ENCODE assay signal across 36 cellular contexts in the genomic region with DNA sequence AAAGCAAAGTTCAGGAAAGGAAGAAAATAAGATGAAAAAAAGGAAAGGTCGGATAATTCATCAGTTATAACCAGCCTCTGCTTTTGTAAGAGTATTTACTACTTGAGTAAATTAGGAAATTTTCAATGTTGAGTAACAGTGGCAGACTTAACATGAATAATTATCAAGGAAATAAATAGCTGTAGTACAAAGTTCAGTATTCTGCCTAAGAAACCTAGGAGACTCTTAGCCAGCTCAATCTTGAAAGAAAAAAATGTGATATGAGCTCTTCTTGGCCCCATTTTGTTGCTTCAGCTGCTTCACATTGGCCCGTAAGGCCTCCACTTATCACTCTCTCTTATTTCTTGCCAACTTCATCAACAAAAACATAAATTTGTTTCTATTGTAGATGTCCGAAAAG. TPM values are rescaled to one million over a fixed set of nuclear protein-coding genes. Genes with fewer than 3 reads are reported as not detected.
"Had no signal": no experiment of that assay in that cellular context is flagged by ENCODE, and none has a peak within 500 bp of the region (broad histone marks: within the 10 kb centered on the region; RNA-seq: fewer than 3 reads in every experiment).

No MANE protein-coding gene starts in this region.

- H3K4me3 ChIP-seq: adrenal gland, ascending aorta, breast epithelium had no signal

- H3K9me3 ChIP-seq: adrenal gland, ascending aorta, breast epithelium had no signal

- H3K36me3 ChIP-seq: breast epithelium had no signal

- H3K27me3 ChIP-seq: adrenal gland, ascending aorta, brain microvascular endothelial cell, breast epithelium had no signal

- H3K4me1 ChIP-seq: ascending aorta, breast epithelium had no signal

- DNase-seq: activated B cell treated with CpG ODN at 0.5 μM for 24 hours; activated CD4-positive, alpha-beta memory T cell treated with anti-CD3 and anti-CD28 coated beads for 36 hours; activated CD4-positive, alpha-beta T cell treated with anti-CD3 and anti-CD28 coated beads for 4 hours; activated CD4-positive, alpha-beta T cell treated with anti-CD3 and anti-CD28 coated beads, Interleukin-2, amount 10 ng/mL, durations not matched to agents 24 days and 14 days; activated CD4-positive, alpha-beta T cell treated with anti-CD3 and anti-CD28 coated beads, Interleukin-2, amount 50 U/mL, for 1 hour; activated CD4-positive, alpha-beta T cell treated with anti-CD3 and anti-CD28 coated beads, Interleukin-2, amount 50 U/mL, for 4 hours; activated CD4-positive, CD25-positive, alpha-beta regulatory T cell treated with anti-CD3 and anti-CD28 coated beads, Interleukin-2, amount 50 U/mL, for 72 hours; activated CD8-positive, alpha-beta memory T cell treated with anti-CD3 and anti-CD28 coated beads, Interleukin-2, amount 50 U/mL, for 4 hours; activated CD8-positive, alpha-beta T cell treated with anti-CD3 and anti-CD28 coated beads for 36 hours; activated effector memory CD4-positive, alpha-beta T cell treated with anti-CD3 and anti-CD28 coated beads, Interleukin-2, amount 50 U/mL, for 16 hours; activated gamma-delta T cell treated with Interleukin-2 at 50 U/mL for 16 hours; activated naive CD4-positive, alpha-beta T cell; activated naive CD4-positive, alpha-beta T cell treated with anti-CD3 and anti-CD28 coated beads for 36 hours; activated naive CD4-positive, alpha-beta T cell treated with anti-CD3 and anti-CD28 coated beads, Interleukin-2, amount 50 U/mL, for 16 hours; activated naive CD8-positive, alpha-beta T cell treated with anti-CD3 and anti-CD28 coated beads for 36 hours; activated T-cell treated with anti-CD3 and anti-CD28 coated beads for 4 hours; activated T-cell treated with anti-CD3 and anti-CD28 coated beads, Interleukin-2, amount 50 U/mL, for 1 hour; activated T-cell treated with anti-CD3 and anti-CD28 coated beads, Interleukin-2, amount 50 U/mL, for 4 hours; activated T-cell treated with anti-CD3 and anti-CD28 coated beads, Interleukin-2, amount 50 U/mL, for 72 hours; adrenal gland; amygdala; anterior cingulate cortex; brain microvascular endothelial cell; central memory CD4-positive, alpha-beta T cell; SW 1271; T-helper 1 cell; T-helper 2 cell; T-helper 9 cell had no signal

- ATAC-seq: activated CD8-positive, alpha-beta T cell treated with anti-CD3 and anti-CD28 coated beads for 36 hours; activated naive CD4-positive, alpha-beta T cell treated with anti-CD3 and anti-CD28 coated beads, Interleukin-2, amount 50 U/mL, for 72 hours; activated T-cell treated with anti-CD3 and anti-CD28 coated beads, Interleukin-2, amount 50 U/mL, for 4 hours; activated T-cell treated with anti-CD3 and anti-CD28 coated beads, Interleukin-2, amount 50 U/mL, for 72 hours; activated T-helper 17 cell treated with anti-CD3 and anti-CD28 coated beads, Interleukin-2, amount 50 U/mL, for 72 hours had no signal

- H3K27ac ChIP-seq: ascending aorta, brain microvascular endothelial cell, breast epithelium, VCaP had no signal

RNA-seq across cellular contexts. Expression of gene DNAJB7, which starts 17.0 kb away (rescaled TPM):
- total RNA-seq: activated B cell treated with CpG ODN at 0.5 μM for 24 hours; activated CD4-positive, alpha-beta memory T cell treated with anti-CD3 and anti-CD28 coated beads for 36 hours; activated CD4-positive, alpha-beta T cell treated with anti-CD3 and anti-CD28 coated beads, Interleukin-2, amount 10 ng/mL, durations not matched to agents 24 days and 14 days; activated CD8-positive, alpha-beta memory T cell treated with anti-CD3 and anti-CD28 coated beads for 36 hours; activated CD8-positive, alpha-beta T cell treated with anti-CD3 and anti-CD28 coated beads for 36 hours; activated naive CD4-positive, alpha-beta T cell treated with anti-CD3 and anti-CD28 coated beads for 36 hours; activated naive CD4-positive, alpha-beta T cell treated with anti-CD3 and anti-CD28 coated beads, Interleukin-2, amount 50 U/mL, for 72 hours; activated naive CD8-positive, alpha-beta T cell treated with anti-CD3 and anti-CD28 coated beads for 36 hours; activated T-cell treated with anti-CD3 and anti-CD28 coated beads, Interleukin-2, amount 50 U/mL, for 4 hours; activated T-cell treated with anti-CD3 and anti-CD28 coated beads, Interleukin-2, amount 50 U/mL, for 72 hours; activated T-helper 1 cell treated with anti-CD3 and anti-CD28 coated beads, Interleukin-12 subunit alpha, Interleukin-12 subunit beta, Interleukin-2, Interleukin-4 antibody, amounts not matched to agents 30 ng/mL and 10 ng/mL and 1 ng/mL, durations not matched to agents 14 hours and 24 hours and 36 hours; activated T-helper 17 cell treated with anti-CD3 and anti-CD28 coated beads, Interleukin-2, amount 50 U/mL, for 72 hours; adrenal gland; ascending aorta; breast epithelium; cardiac septum had no signal
